8 cellular contexts compared by ENCODE assay signal in genomic region chr19:55368701-55369563, GRCh38. TPM values are rescaled to one million over a fixed set of nuclear protein-coding genes. Genes with fewer than 3 reads are reported as not detected.
DNase-seq lines count a peak whose midpoint lies in the region; ATAC-seq and TF ChIP-seq lines count a peak whose summit lies in the region.

No MANE protein-coding gene starts in this region.

- H3K4me3 Mint-ChIP-seq in type B pancreatic cell: no peak overlapping the region

- H3K27ac Mint-ChIP-seq in type B pancreatic cell: no peak overlapping the region

- H3K9me3 Mint-ChIP-seq in type B pancreatic cell: no peaks in the 10 kb centered on the region

- H3K27ac ChIP-seq in SK-N-MC (no peak overlapping the region), gastroesophageal sphincter (no peak overlapping the region), skin epidermis (peak overlapping the region in 2 of 21 experiments; percentile 7 to 33)

- H3K4me1 Mint-ChIP-seq in type B pancreatic cell (ENCODE audit: unreplicated experiment): peaks cover 11% of the 10 kb centered on the region

- no peak for TF ChIP-seq POLR2A in gastroesophageal sphincter (IDR thresholded peaks at IDR 0.05)

- H3K4me3 ChIP-seq in SK-N-MC (0 out of 2 replicates have a peak overlapping the region, but pooled peaks have one; percentile 38), gastroesophageal sphincter (peak overlapping the region in 1 of 2 donors; percentile 38), skin epidermis (peak overlapping the region in 6 of 7 experiments; percentile 9 to 38 (median 18))

- peaks cover 0 to 24% (median 10%) of the 10 kb centered on the region in 3 donors for H3K4me1 ChIP-seq in gastroesophageal sphincter

- no peaks in the 10 kb centered on the region for H3K36me3 Mint-ChIP-seq in type B pancreatic cell

- TF ChIP-seq EP300 in gastroesophageal sphincter (IDR thresholded peaks at IDR 0.05): no peak

- peaks cover 53% of the 10 kb centered on the region for H3K27me3 Mint-ChIP-seq in type B pancreatic cell

- no peak for TF ChIP-seq CTCF in gastroesophageal sphincter (IDR thresholded peaks at IDR 0.05)
- TF ChIP-seq CTCF in type B pancreatic cell (conservative IDR thresholded peaks at IDR 0.05): no peak

- ATAC-seq in activated CD4-positive, CD25-positive, alpha-beta regulatory T cell treated with anti-CD3 and anti-CD28 coated beads, Interleukin-2, amount 50 U/mL, for 24 hours: peak; percentile 25 to 42
- ATAC-seq in gastroesophageal sphincter: peak; percentile 29

- no peak overlapping the region for H3K9ac ChIP-seq in SK-N-MC (ENCODE audit: insufficient read length)

- H3K27me3 ChIP-seq in gastroesophageal sphincter: peaks cover 94% of the 10 kb centered on the region

- no peak for DNase-seq in activated CD4-positive, CD25-positive, alpha-beta regulatory T cell treated with anti-CD3 and anti-CD28 coated beads, Interleukin-2, amount 50 U/mL, for 72 hours
- DNase-seq in SK-N-MC (ENCODE audit: low read depth, low spot score): no peak
- no peak for DNase-seq in H4 (ENCODE audit: low spot score)
- DNase-seq in central memory CD4-positive, alpha-beta T cell: no peak
- no peak for DNase-seq in type B pancreatic cell (ENCODE audit: extremely low spot score, unreplicated experiment)

- H3K9me3 ChIP-seq in SK-N-MC (ENCODE audit: low read depth, low read length) (no peaks in the 10 kb centered on the region), gastroesophageal sphincter (no peaks in the 10 kb centered on the region)

- WGBS in gastroesophageal sphincter (ENCODE audit: low coverage in 1 of 2), 2 donors: 0% methylated on average over 1 of the region's 54 CpGs; no CpG with 5 or more reads in 1 of the 2 donors

- no peaks in the 10 kb centered on the region for H3K36me3 ChIP-seq in SK-N-MC (ENCODE audit: insufficient read depth, low read length)
- H3K36me3 ChIP-seq in gastroesophageal sphincter: no peaks in the 10 kb centered on the region

RNA-seq across cellular contexts. Expression of gene IL11, which starts 1.3 kb away (rescaled TPM):
- under 1 TPM in 1 of 4 donors, not detected in 3; 0.67 TPM for total RNA-seq in gastroesophageal sphincter
- 1.4 and 1.8 TPM in 2 replicates for total RNA-seq in H4 (2014; rRNA removed; shearing (Covaris generic))
- 0.46 and 0.48 TPM in 2 replicates for total RNA-seq in type B pancreatic cell (ENCODE audit: low replicate concordance)

RNA-seq across cellular contexts. Expression of gene GARIN5B, which starts 5.9 kb away (rescaled TPM):
- not detected for total RNA-seq in gastroesophageal sphincter
- total RNA-seq in H4 (2014; rRNA removed; shearing (Covaris generic)): not detected in 2 replicates
- not detected in 2 replicates for total RNA-seq in type B pancreatic cell (ENCODE audit: low replicate concordance)

RNA-seq across cellular contexts. Expression of gene TMEM190, which starts 7.7 kb away (rescaled TPM):
- total RNA-seq in gastroesophageal sphincter: not detected
- not detected in 2 replicates for total RNA-seq in H4 (2014; rRNA removed; shearing (Covaris generic))
- 2.6 and 2.8 TPM in 2 replicates for total RNA-seq in type B pancreatic cell (ENCODE audit: low replicate concordance)

RNA-seq across cellular contexts. Expression of gene COX6B2, which starts 14.4 kb away (rescaled TPM):
- not detected for total RNA-seq in gastroesophageal sphincter
- 0.95 TPM in 1 of 2 replicates, not detected in the other for total RNA-seq in H4 (2014; rRNA removed; shearing (Covaris generic))
- total RNA-seq in type B pancreatic cell (ENCODE audit: low replicate concordance): 0.33 and 0.87 TPM in 2 replicates

RNA-seq across cellular contexts. Expression of gene TMEM238, which starts 15.2 kb away (rescaled TPM):
- total RNA-seq in gastroesophageal sphincter (1 to 10 TPM in 2 of 4 donors, not detected in 2; 1.6 to 6.0 TPM), type B pancreatic cell (ENCODE audit: low replicate concordance) (8.1 and 14.0 TPM in 2 replicates)
- total RNA-seq in H4 (2014; rRNA removed; shearing (Covaris generic)): not detected in 2 replicates
